30 cellular contexts compared by ENCODE assay signal in genomic region chr6:12931639-12932038, GRCh38.
DNase-seq lines count a peak whose midpoint lies in the region; FAIRE-seq and TF ChIP-seq lines count a peak whose summit lies in the region.
"Had no signal": no experiment of that assay in that cellular context is flagged by ENCODE, and none has a peak within 500 bp of the region (broad histone marks: within the 10 kb centered on the region; RNA-seq: fewer than 3 reads in every experiment).

No MANE protein-coding gene starts in this region.

- H3K27ac Mint-ChIP-seq in neural progenitor cell, result no peak overlapping the region
- H3K27ac Mint-ChIP-seq: CD14-positive monocyte; CD4-positive, alpha-beta memory T cell; CD4-positive, CD25-positive, alpha-beta regulatory T cell; CD8-positive, alpha-beta memory T cell had no signal

- H2BK20ac ChIP-seq in H1 (ENCODE audit: low read length), result no peak overlapping the region

- no peak for TF ChIP-seq EP300 in H1 (IDR thresholded peaks at IDR 0.05; ENCODE audit: borderline replicate concordance in 1 of 2, low read depth in 2 of 2, low read length in 2 of 2)

- H3K4me1 Mint-ChIP-seq in neural progenitor cell, result peaks cover 4% of the 10 kb centered on the region
- H3K4me1 Mint-ChIP-seq: CD4-positive, alpha-beta memory T cell; CD4-positive, CD25-positive, alpha-beta regulatory T cell; CD8-positive, alpha-beta memory T cell had no signal

- no peaks in the 10 kb centered on the region for H3K9me3 Mint-ChIP-seq in neural progenitor cell
- H3K9me3 Mint-ChIP-seq: CD4-positive, alpha-beta memory T cell; CD8-positive, alpha-beta memory T cell had no signal

- H4K20me1 ChIP-seq in H1 (replicated peaks in 1 of 2; ENCODE audit: control insufficient read depth in 1 of 2, insufficient read depth in 2 of 2, low read length in 2 of 2) (no peaks in the 10 kb centered on the region), neural progenitor cell (ENCODE audit: low read depth) (no peaks in the 10 kb centered on the region)
- H4K20me1 ChIP-seq: BLaER1 had no signal

- peaks cover 3% of the 10 kb centered on the region for H3K27me3 Mint-ChIP-seq in neural progenitor cell (ENCODE audit: insufficient read depth, low read depth)

- H3K23me2 ChIP-seq in H1 (ENCODE audit: low read depth, low read length), result no peaks in the 10 kb centered on the region

- no peak overlapping the region for H2BK12ac ChIP-seq in H1 (ENCODE audit: low read depth, low read length)

- no peak overlapping the region for H3K4ac ChIP-seq in H1 (replicated peaks; ENCODE audit: insufficient read length, low read depth, low read length)

- no peaks in the 10 kb centered on the region for H3K79me1 ChIP-seq in H1 (ENCODE audit: low read depth, low read length)

- no peak overlapping the region for H3K4me3 ChIP-seq in H7 (ENCODE audit: insufficient read depth, low read depth, low read length)
- H3K4me3 ChIP-seq in H1 (ENCODE audit: extremely low read depth in 1 of 4, insufficient read depth in 2 of 4, low read depth in 3 of 4, low read length in 4 of 4), result no peak overlapping the region
- H3K4me3 ChIP-seq in neural progenitor cell, result no peak overlapping the region
- no peak overlapping the region for H3K4me3 ChIP-seq in spleen
- H3K4me3 ChIP-seq: BLaER1, GM12878 had no signal

- no peak for TF ChIP-seq RAD21 in H1 (IDR thresholded peaks at IDR 0.05 in 1 of 2, conservative IDR thresholded peaks at IDR 0.05 in 1 of 2; ENCODE audit: low read depth in 2 of 2, low read length in 2 of 2)

- CTCF ChIA-PET in H1 (lab: Charles Lee; ENCODE audit: partially characterized antibody), result interaction anchor here (1.2 to 1.6 kb wide), 4 partner anchors 13 to 293 kb away, joined by 3 to 4 read pairs (median 4); no protein-coding TSS in a partner anchor

- intact Hi-C loops in spleen (cut with DNase I; ENCODE audit: low total_unique reads), result no loop called here

- peak; percentile 36 for FAIRE-seq in H1 (lab: Jason Lieb, UNC)
- FAIRE-seq: A204.1, GM12892, GM18507, GM19239 had no signal

- H3K4me1 ChIP-seq in H1 (replicated peaks in 1 of 4; ENCODE audit: control insufficient read depth in 3 of 4, insufficient read depth in 4 of 4, low read length in 3 of 4) (peaks cover 0 to 9% (median 4%) of the 10 kb centered on the region in 4 experiments; a peak in 3 of 7 replicates), neural progenitor cell (peaks cover 18% of the 10 kb centered on the region), spleen (no peaks in the 10 kb centered on the region)
- H3K4me1 ChIP-seq: BE2C had no signal

- H3K18ac ChIP-seq in H1 (ENCODE audit: extremely low read depth, low read length), result no peak overlapping the region

- H3F3A ChIP-seq in neural progenitor cell (ENCODE audit: low read depth), result peaks cover 4% of the 10 kb centered on the region

- no peak overlapping the region for H3K9ac ChIP-seq in H1 (replicated peaks in 1 of 4; ENCODE audit: extremely low read depth in 1 of 4, low read depth in 3 of 4, low read length in 3 of 4)
- no peak overlapping the region for H3K9ac ChIP-seq in neural progenitor cell
- H3K9ac ChIP-seq: BLaER1 had no signal

- H3K14ac ChIP-seq in H1 (ENCODE audit: insufficient read length), result no peak overlapping the region

- H3K36me3 Mint-ChIP-seq in neural progenitor cell, result no peaks in the 10 kb centered on the region
- H3K36me3 Mint-ChIP-seq: CD14-positive monocyte; CD4-positive, alpha-beta memory T cell; CD4-positive, CD25-positive, alpha-beta regulatory T cell; CD8-positive, alpha-beta memory T cell had no signal

- H3K23ac ChIP-seq in H1 (ENCODE audit: insufficient read length), result no peak overlapping the region

- H4K5ac ChIP-seq in H1 (ENCODE audit: insufficient read length, low read depth, low read length), result no peak overlapping the region

- H3K27ac ChIP-seq in H1 (ENCODE audit: low read depth, low read length) (no peak overlapping the region), neural progenitor cell (no peak overlapping the region), spleen (no peak overlapping the region)
- H3K27ac ChIP-seq: BLaER1 had no signal

- TF ChIP-seq CTCF in H1 (IDR thresholded peaks at IDR 0.05; ENCODE audit: control extremely low read depth in 1 of 3, insufficient read depth in 1 of 3, low read depth in 1 of 3, low read length in 3 of 3) (no peak), neural progenitor cell (IDR thresholded peaks at IDR 0.05) (no peak), spleen (IDR thresholded peaks at IDR 0.05 in 8 of 11, conservative IDR thresholded peaks at IDR 0.05 in 3 of 11) (no peak)

- no peak overlapping the region for H3K56ac ChIP-seq in H1 (replicated peaks; ENCODE audit: insufficient read length, low read depth, low read length)

- no peak overlapping the region for H4K8ac ChIP-seq in H1 (ENCODE audit: extremely low read depth, insufficient read depth, low read length)

- no peaks in the 10 kb centered on the region for H3K27me3 ChIP-seq in H7 (ENCODE audit: control insufficient read depth, insufficient read depth, low read length)
- no peaks in the 10 kb centered on the region; a peak in 1 of 7 replicates for H3K27me3 ChIP-seq in H1 (replicated peaks in 1 of 4; ENCODE audit: control insufficient read depth in 3 of 4, extremely low read depth in 1 of 4, insufficient read depth in 3 of 4, low read length in 3 of 4)
- H3K27me3 ChIP-seq in neural progenitor cell, result no peaks in the 10 kb centered on the region
- no peaks in the 10 kb centered on the region for H3K27me3 ChIP-seq in spleen (replicated peaks in 1 of 7)
- H3K27me3 ChIP-seq: BE2C, BLaER1 had no signal

- H3K9me3 ChIP-seq in H1 (ENCODE audit: insufficient read depth in 2 of 2, low read depth in 1 of 2, low read length in 1 of 2) (no peaks in the 10 kb centered on the region), neural progenitor cell (ENCODE audit: low read depth) (no peaks in the 10 kb centered on the region), spleen (no peaks in the 10 kb centered on the region)
- H3K9me3 ChIP-seq: BE2C had no signal

- POLR2A ChIA-PET in H1 (lab: Charles Lee; ENCODE audit: partially characterized antibody), result no interaction called here

- no peak overlapping the region for H4K91ac ChIP-seq in H1 (replicated peaks; ENCODE audit: insufficient read length, low read length)

- no peak overlapping the region for H3K4me3 Mint-ChIP-seq in neural progenitor cell
- H3K4me3 Mint-ChIP-seq: CD14-positive monocyte; CD4-positive, alpha-beta memory T cell; CD4-positive, CD25-positive, alpha-beta regulatory T cell; CD8-positive, alpha-beta memory T cell had no signal

- 82% methylated on average over 4 of the region's 4 CpGs; no CpG with 5 or more reads in 1 of the 2 experiments for WGBS in H1 (ENCODE audit: extremely low coverage in 1 of 2, insufficient coverage in 1 of 2, insufficient read length in 1 of 2, insufficient replicate concordance in 2 of 2, low coverage in 1 of 2, low lambda C conversion rate in 2 of 2, missing lambda C conversion rate in 1 of 2), 2 experiments
- 89 to 98% (median 95%) methylated on average over 4 of the region's 4 CpGs for WGBS in spleen, 5 donors

- H2BK120ac ChIP-seq in H1 (replicated peaks; ENCODE audit: low read depth, low read length), result no peak overlapping the region

- H2BK5ac ChIP-seq in H1 (ENCODE audit: low read depth, low read length), result no peak overlapping the region

- H2AFZ ChIP-seq in H1 (ENCODE audit: low read length) (no peak overlapping the region), neural progenitor cell (replicated peaks) (no peak overlapping the region)

- H2AK5ac ChIP-seq in H1 (ENCODE audit: low read depth, low read length), result no peak overlapping the region

- TF ChIP-seq POLR2A in H1 (IDR thresholded peaks at IDR 0.05; ENCODE audit: control extremely low read depth in 1 of 2, low read depth in 2 of 2, low read length in 2 of 2) (no peak), spleen (IDR thresholded peaks at IDR 0.05) (no peak)

- H3K79me2 ChIP-seq in H1 (ENCODE audit: control insufficient read depth in 1 of 2, insufficient read depth in 2 of 2, low read length in 2 of 2) (no peaks in the 10 kb centered on the region), neural progenitor cell (ENCODE audit: low read depth) (no peaks in the 10 kb centered on the region)

- H3K36me3 ChIP-seq in H7 (replicated peaks; ENCODE audit: control insufficient read depth, insufficient read depth, low read length) (no peaks in the 10 kb centered on the region), H1 (ENCODE audit: control insufficient read depth in 2 of 4, insufficient read depth in 4 of 4, low read length in 3 of 4) (peaks cover 0 to 2% (median 0%) of the 10 kb centered on the region in 4 experiments; a peak in 1 of 8 replicates), neural progenitor cell (no peaks in the 10 kb centered on the region), spleen (no peaks in the 10 kb centered on the region)
- H3K36me3 ChIP-seq: BE2C, BLaER1 had no signal

- no peak overlapping the region for H2BK15ac ChIP-seq in H1 (ENCODE audit: low read length)

- 0 out of 4 replicates have a peak overlapping the region, but pooled peaks of 1 of the 2 experiments have one; percentile 4 for H3K4me2 ChIP-seq in H1 (ENCODE audit: insufficient read depth in 1 of 2, low read depth in 2 of 2, low read length in 2 of 2)
- peak overlapping the region; percentile 11 for H3K4me2 ChIP-seq in neural progenitor cell
- H3K4me2 ChIP-seq: BLaER1 had no signal

- peak; percentile 16 for DNase-seq in H7
- DNase-seq in H1 (ENCODE audit: low read depth in 1 of 2, low spot score in 2 of 2), result no peak
- peak; percentile 20 for DNase-seq in iPS-NIHi11 (ENCODE audit: low spot score)
- DNase-seq in neural progenitor cell (ENCODE audit: low spot score), result no peak
- no peak for DNase-seq in NCI-H774 (lab: John Stamatoyannopoulos, UW)
- DNase-seq in NCI-H2081 treated with DMSO at 0.1 percent for 48 hours (lab: John Stamatoyannopoulos, UW), result no peak
- no peak for DNase-seq in dermis blood vessel endothelial cell
- DNase-seq in spleen, result no peak
- DNase-seq: 8988T; ACHN; BE2C; C1 segment of cervical spinal cord; CD4-positive, alpha-beta memory T cell; CD4-positive, CD25-positive, alpha-beta regulatory T cell; CD8-positive, alpha-beta memory T cell; COR-L47; DMS 273 treated with DMSO at 0.1 percent for 48 hours; DMS153; DMS53; DMS79; DND-41; EL; GDM1 had no signal

Comparison
In these comparisons a context has a peak if more than half of its experiments do, and no peak if none do; other contexts are left out.
1. DNase-seq: peak in H7 (single experiment) and iPS-NIHi11 (single experiment); none in H1 (0 of 2), neural progenitor cell (single experiment), NCI-H774 (single experiment), NCI-H2081 treated with DMSO at 0.1 percent for 48 hours (single experiment), dermis blood vessel endothelial cell (single experiment) and spleen (single experiment).